In genomic region chr6:52511572-52512151, GRCh38 we compare ENCODE assay signal across 11 cellular contexts.
DNase-seq lines count a peak whose midpoint lies in the region; ATAC-seq and TF ChIP-seq lines count a peak whose summit lies in the region.
"Had no signal": no experiment of that assay in that cellular context is flagged by ENCODE, and none has a peak within 500 bp of the region (broad histone marks: within the 10 kb centered on the region; RNA-seq: fewer than 3 reads in every experiment).

No MANE protein-coding gene starts in this region.

- H3K27me3 ChIP-seq in brain microvascular endothelial cell (replicated peaks) (no peaks in the 10 kb centered on the region), spleen (replicated peaks in 1 of 7) (no peaks in the 10 kb centered on the region)

- TF ChIP-seq CTCF in HEK293 (tag by site-specific recombination; IDR thresholded peaks at IDR 0.05) (no peak), brain microvascular endothelial cell (IDR thresholded peaks at IDR 0.05; ENCODE audit: low read depth, low read length, missing control alignments) (no peak), spleen (IDR thresholded peaks at IDR 0.05 in 8 of 11, conservative IDR thresholded peaks at IDR 0.05 in 3 of 11) (no peak)

- H3K27me3 Mint-ChIP-seq in immature natural killer cell (ENCODE audit: low read depth in 3 of 3): peaks cover 0 to 2% (median 2%) of the 10 kb centered on the region in 3 donors
- H3K27me3 Mint-ChIP-seq: central memory CD8-positive, alpha-beta T cell had no signal

- no peak for TF ChIP-seq POLR2A in spleen (IDR thresholded peaks at IDR 0.05)

- H3K4me1 ChIP-seq in HEK293 (ENCODE audit: control insufficient read depth, insufficient read depth, low read length) (no peaks in the 10 kb centered on the region), spleen (peaks cover 0 to 30% (median 10%) of the 10 kb centered on the region in 6 donors)

- CTCF ChIA-PET in HEK293 (lab: Yijun Ruan, JAX): interaction anchor here (0.6 to 1.7 kb wide), 3 partner anchors 12 to 86 kb away, joined by 3 to 5 read pairs (median 3); no protein-coding TSS in a partner anchor

- H3K9me3 Mint-ChIP-seq in immature natural killer cell: no peaks in the 10 kb centered on the region
- H3K9me3 Mint-ChIP-seq: central memory CD8-positive, alpha-beta T cell had no signal

- peak; percentile 53 for DNase-seq in brain microvascular endothelial cell
- DNase-seq in kidney tubule cell (ENCODE audit: low spot score): peak; percentile 11
- no peak for DNase-seq in spleen
- no peak for DNase-seq in NCI-H82 treated with DMSO at 0.1 percent for 48 hours (lab: John Stamatoyannopoulos, UW; ENCODE audit: unreplicated experiment)
- DNase-seq in activated CD4-positive, CD25-positive, alpha-beta regulatory T cell treated with anti-CD3 and anti-CD28 coated beads, Interleukin-2, amount 50 U/mL, for 72 hours: no peak
- DNase-seq in immature natural killer cell: no peak
- DNase-seq: stimulated activated CD4-positive, alpha-beta T cell treated with anti-CD3 and anti-CD28 coated beads, Interleukin-2, amount 100 ng/mL, for 48 hours had no signal

- in situ Hi-C loops in brain microvascular endothelial cell (cut with HindIII; ENCODE audit: low pct_ligation_motif_present, low sequenced_read_pairs): no loop called here

- H3K36me3 Mint-ChIP-seq in immature natural killer cell: peaks cover 32 to 69% (median 45%) of the 10 kb centered on the region in 3 donors

- H3K9me3 ChIP-seq in HEK293 (ENCODE audit: control insufficient read depth, insufficient read depth, low read depth, low read length): no peaks in the 10 kb centered on the region
- no peaks in the 10 kb centered on the region for H3K9me3 ChIP-seq in spleen

- peaks cover 0 to 30% of the 10 kb centered on the region in 2 experiments; a peak in 1 of 3 replicates for H3K36me3 ChIP-seq in HEK293 (ENCODE audit: control insufficient read depth in 2 of 2, insufficient read depth in 1 of 2, low read length in 2 of 2)
- peaks cover 92% of the 10 kb centered on the region for H3K36me3 ChIP-seq in brain microvascular endothelial cell (replicated peaks)
- peaks cover 0 to 100% (median 66%) of the 10 kb centered on the region in 6 donors for H3K36me3 ChIP-seq in spleen

- H3K27ac ChIP-seq in HEK293 (ENCODE audit: extremely low read depth, low read depth, low read length) (no peak overlapping the region), brain microvascular endothelial cell (peak overlapping the region; percentile 96), spleen (peak overlapping the region in 5 of 8 donors; percentile 26 to 62 (median 50))
- H3K27ac ChIP-seq: KMS-11 had no signal

- H3K4me3 Mint-ChIP-seq in immature natural killer cell: no peak overlapping the region
- H3K4me3 Mint-ChIP-seq: central memory CD8-positive, alpha-beta T cell had no signal

- peaks cover 0 to 4% of the 10 kb centered on the region in 2 donors for H3K4me1 Mint-ChIP-seq in immature natural killer cell
- H3K4me1 Mint-ChIP-seq: central memory CD8-positive, alpha-beta T cell had no signal

- ATAC-seq in HG02571 (IDR thresholded peaks at IDR 0.05; ENCODE audit: unreplicated experiment): no peak

- POLR2A ChIA-PET in HEK293 (lab: Yijun Ruan, JAX): interaction anchor here (0.6 kb wide), 1 partner anchor 9 kb away, joined by 3 read pairs; no protein-coding TSS in a partner anchor

- intact Hi-C loops in spleen (cut with DNase I; ENCODE audit: low total_unique reads): no loop called here

- H3K27ac Mint-ChIP-seq in immature natural killer cell: peak overlapping the region in 1 of 6 donors; percentile 53

- no peak overlapping the region for H3K4me3 ChIP-seq in HEK293 (ENCODE audit: low read depth, low read length)
- H3K4me3 ChIP-seq in brain microvascular endothelial cell (ENCODE audit: low read depth, low read length): no peak overlapping the region
- no peak overlapping the region for H3K4me3 ChIP-seq in spleen

- WGBS in spleen, 5 donors: 70 to 91% (median 88%) methylated on average over 12 of the region's 12 CpGs

TF ChIP-seq in HEK293, 187 proteins besides CTCF, POLR2A, EP300 and RAD21:
- TF ChIP-seq ZNF449 (tag by site-specific recombination; IDR thresholded peaks at IDR 0.05) (no peak), ZNF837 (tag by site-specific recombination; IDR thresholded peaks at IDR 0.05) (no peak), ZFHX2 (tag by site-specific recombination; conservative IDR thresholded peaks at IDR 0.05) (0 out of 2 replicates have a peak, but pooled peaks have one; percentile 7), ZNF558 (tag by site-specific recombination; IDR thresholded peaks at IDR 0.05) (no peak), ZNF830 (tag by site-specific recombination; IDR thresholded peaks at IDR 0.05; ENCODE audit: low read depth) (no peak)

Comparison
In these comparisons a context has a peak if more than half of its experiments do, and no peak if none do; other contexts are left out.
1. DNase-seq: peak in brain microvascular endothelial cell (single experiment) and kidney tubule cell (single experiment); none in spleen (single experiment), NCI-H82 treated with DMSO at 0.1 percent for 48 hours (single experiment), activated CD4-positive, CD25-positive, alpha-beta regulatory T cell treated with anti-CD3 and anti-CD28 coated beads, Interleukin-2, amount 50 U/mL, for 72 hours (single experiment) and immature natural killer cell (0 of 3).